1 cellular context compared by ENCODE assay signal in the genomic region with DNA sequence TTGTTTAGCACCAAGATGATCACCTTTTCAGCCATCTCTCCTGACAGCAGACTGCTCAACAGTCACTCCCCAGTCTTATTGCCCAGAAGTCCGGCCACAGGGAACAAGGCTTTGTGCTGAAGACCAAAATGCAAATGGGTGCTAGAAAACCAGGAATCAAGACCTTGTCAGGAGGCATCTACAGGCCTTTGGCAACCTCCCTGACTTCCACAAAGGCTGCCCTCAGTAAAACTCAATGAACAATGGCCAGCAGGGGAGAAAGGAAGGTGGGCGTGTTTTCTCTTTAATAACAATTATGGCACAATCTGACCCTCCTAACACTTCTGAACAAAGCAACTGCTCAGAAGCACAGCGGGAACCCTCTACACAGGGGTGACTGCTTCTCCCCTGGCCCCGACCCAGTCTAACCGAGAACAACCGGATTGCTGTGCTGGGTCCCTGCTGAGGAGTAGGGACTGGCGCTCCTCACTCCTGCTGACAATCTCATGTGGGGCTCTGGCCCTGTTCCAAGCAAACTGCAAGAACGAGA.
TF ChIP-seq lines count a peak whose summit lies in the region.

No MANE protein-coding gene starts in this region.

TF ChIP-seq in IMR-90, 13 proteins besides CTCF, POLR2A, EP300 and RAD21:
- TF ChIP-seq SMC3 (IDR thresholded peaks at IDR 0.05; ENCODE audit: low read depth, low read length) = no peak
- TF ChIP-seq, protein P1, sequence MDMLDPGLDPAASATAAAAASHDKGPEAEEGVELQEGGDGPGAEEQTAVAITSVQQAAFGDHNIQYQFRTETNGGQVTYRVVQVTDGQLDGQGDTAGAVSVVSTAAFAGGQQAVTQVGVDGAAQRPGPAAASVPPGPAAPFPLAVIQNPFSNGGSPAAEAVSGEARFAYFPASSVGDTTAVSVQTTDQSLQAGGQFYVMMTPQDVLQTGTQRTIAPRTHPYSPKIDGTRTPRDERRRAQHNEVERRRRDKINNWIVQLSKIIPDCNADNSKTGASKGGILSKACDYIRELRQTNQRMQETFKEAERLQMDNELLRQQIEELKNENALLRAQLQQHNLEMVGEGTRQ (IDR thresholded peaks at IDR 0.05; ENCODE audit: low read depth, low read length) = no peak
- no peak for TF ChIP-seq NFE2L2 (IDR thresholded peaks at IDR 0.05; ENCODE audit: low read depth, low read length)
- TF ChIP-seq BHLHE40 (IDR thresholded peaks at IDR 0.05; ENCODE audit: low read depth, low read length) = no peak
- no peak for TF ChIP-seq RCOR1 (IDR thresholded peaks at IDR 0.05; ENCODE audit: insufficient replicate concordance, low read length)
- no peak for TF ChIP-seq RFX5 (IDR thresholded peaks at IDR 0.05; ENCODE audit: low read depth, low read length)
- TF ChIP-seq FOS (IDR thresholded peaks at IDR 0.05; ENCODE audit: low read depth, low read length) = no peak
- TF ChIP-seq CHD1 (IDR thresholded peaks at IDR 0.05; ENCODE audit: low read depth, low read length) = no peak
- TF ChIP-seq, protein P2, sequence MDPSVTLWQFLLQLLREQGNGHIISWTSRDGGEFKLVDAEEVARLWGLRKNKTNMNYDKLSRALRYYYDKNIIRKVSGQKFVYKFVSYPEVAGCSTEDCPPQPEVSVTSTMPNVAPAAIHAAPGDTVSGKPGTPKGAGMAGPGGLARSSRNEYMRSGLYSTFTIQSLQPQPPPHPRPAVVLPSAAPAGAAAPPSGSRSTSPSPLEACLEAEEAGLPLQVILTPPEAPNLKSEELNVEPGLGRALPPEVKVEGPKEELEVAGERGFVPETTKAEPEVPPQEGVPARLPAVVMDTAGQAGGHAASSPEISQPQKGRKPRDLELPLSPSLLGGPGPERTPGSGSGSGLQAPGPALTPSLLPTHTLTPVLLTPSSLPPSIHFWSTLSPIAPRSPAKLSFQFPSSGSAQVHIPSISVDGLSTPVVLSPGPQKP (IDR thresholded peaks at IDR 0.05; ENCODE audit: borderline replicate concordance, low read depth, low read length) = no peak
- TF ChIP-seq MAFK (IDR thresholded peaks at IDR 0.05; ENCODE audit: low read depth, low read length) = no peak
- no peak for TF ChIP-seq MXI1 (IDR thresholded peaks at IDR 0.05; ENCODE audit: borderline replicate concordance, low read depth, low read length)
- TF ChIP-seq MAZ (IDR thresholded peaks at IDR 0.05; ENCODE audit: borderline replicate concordance, low read depth, low read length) = no peak
- TF ChIP-seq CEBPB (IDR thresholded peaks at IDR 0.05; ENCODE audit: low read depth, low read length) = no peak
